1 cellular context compared by ENCODE assay signal in the genomic region with DNA sequence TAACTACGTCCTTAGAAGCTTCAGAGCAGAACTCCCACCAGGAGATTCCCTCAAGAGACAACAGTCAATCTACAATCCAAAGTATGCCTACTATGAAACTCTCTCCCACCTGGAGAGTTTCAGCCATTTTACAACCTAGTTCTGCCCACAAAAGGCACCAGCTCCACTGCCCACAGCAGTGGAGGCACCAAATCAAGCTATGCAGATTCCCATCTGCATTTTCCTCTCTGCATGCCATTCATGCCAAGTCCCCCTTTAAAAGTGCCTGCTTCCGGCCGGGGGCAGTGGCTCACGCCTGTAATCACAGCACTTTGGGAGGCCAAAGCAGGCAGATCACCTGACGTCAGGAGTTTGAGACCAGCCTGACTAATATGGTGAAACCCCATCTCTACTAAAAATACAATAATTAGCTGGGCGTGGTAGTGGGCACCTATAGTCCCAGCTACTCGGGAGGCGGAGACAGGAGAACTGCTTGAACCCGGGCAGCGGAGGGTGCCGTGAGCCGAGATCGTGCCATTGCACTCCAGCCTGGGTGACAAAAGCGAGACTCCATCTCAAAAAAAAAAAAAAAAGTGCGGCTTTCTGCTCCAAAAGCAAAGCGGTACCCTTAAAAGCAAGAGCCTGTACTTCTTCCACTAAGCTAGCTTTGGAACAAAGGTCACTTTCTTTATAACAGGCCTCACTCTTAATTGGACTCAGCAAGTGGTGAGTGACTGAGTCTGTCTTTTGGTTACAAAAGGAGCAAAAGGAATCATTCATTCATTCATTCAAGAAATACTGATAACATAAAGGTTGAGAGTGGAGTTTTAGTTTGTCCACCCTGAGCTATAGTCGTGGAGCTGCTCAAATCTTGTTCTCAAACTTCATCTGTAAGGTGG.
TF ChIP-seq lines count a peak whose summit lies in the region.

No MANE protein-coding gene starts in this region.

TF ChIP-seq in H1, 55 proteins besides CTCF, POLR2A, EP300 and RAD21:
- TF ChIP-seq TAF7 (optimal IDR thresholded peaks at IDR 0.05; ENCODE audit: borderline replicate concordance, low read depth, low read length) (peak; percentile 6), TBP (IDR thresholded peaks at IDR 0.05; ENCODE audit: low read depth, low read length) (peak; percentile 43; the same call in 1 of the 2 replicates), TEAD4 (IDR thresholded peaks at IDR 0.05; ENCODE audit: low read depth, low read length) (peak; percentile 83), SP4 (IDR thresholded peaks at IDR 0.05; ENCODE audit: low read length) (peak; percentile 37; the same call in 1 of the 2 replicates), CBX8 (IDR thresholded peaks at IDR 0.05; ENCODE audit: borderline replicate concordance, low read depth, low read length) (no peak), TCF12 (IDR thresholded peaks at IDR 0.05; ENCODE audit: low read depth, low read length) (0 out of 2 replicates have a peak, but pooled peaks have one; percentile 8), SIN3A (conservative IDR thresholded peaks at IDR 0.05 in 1 of 2, IDR thresholded peaks at IDR 0.05 in 1 of 2; ENCODE audit: low read depth in 1 of 2, low read length in 2 of 2) (no peak), TAF1 (IDR thresholded peaks at IDR 0.05; ENCODE audit: low read depth, low read length) (peak; percentile 35; the same call in 1 of the 2 replicates), HDAC2 (IDR thresholded peaks at IDR 0.05; ENCODE audit: borderline replicate concordance in 1 of 2, low read depth in 2 of 2, low read length in 2 of 2) (0 out of 4 replicates have a peak, but pooled peaks of 1 of the 2 experiments have one; percentile 54), GTF2F1 (IDR thresholded peaks at IDR 0.05; ENCODE audit: borderline replicate concordance, low read depth, low read length) (no peak), NANOG (IDR thresholded peaks at IDR 0.05; ENCODE audit: insufficient read depth, low read depth, low read length, poor library complexity, severe bottlenecking) (no peak), HDAC6 (IDR thresholded peaks at IDR 0.05; ENCODE audit: low read depth, low read length) (no peak), YY1 (IDR thresholded peaks at IDR 0.05; ENCODE audit: low read depth, low read length) (peak; percentile 87)
- TF ChIP-seq, protein P1, sequence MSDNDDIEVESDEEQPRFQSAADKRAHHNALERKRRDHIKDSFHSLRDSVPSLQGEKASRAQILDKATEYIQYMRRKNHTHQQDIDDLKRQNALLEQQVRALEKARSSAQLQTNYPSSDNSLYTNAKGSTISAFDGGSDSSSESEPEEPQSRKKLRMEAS (IDR thresholded peaks at IDR 0.05): no peak
